1 cellular context compared by ENCODE assay signal in genomic region chr19:35204799-35205732, GRCh38.
TF ChIP-seq lines count a peak whose summit lies in the region.

No MANE protein-coding gene starts in this region.

TF ChIP-seq in K562, 482 proteins besides CTCF, POLR2A, EP300 and RAD21 (continued from another document and continues in another):
- TF ChIP-seq CHD1 (IDR thresholded peaks at IDR 0.05; ENCODE audit: low read length) = peak; percentile 20
- peak; percentile 89 for TF ChIP-seq VEZF1 (CRISPR knock-in tag; IDR thresholded peaks at IDR 0.05)
- TF ChIP-seq KLF1 (tag; IDR thresholded peaks at IDR 0.05) = peak; percentile 78
- 0 out of 2 replicates have a peak, but pooled peaks have one; percentile 39 for TF ChIP-seq FOXP1 (CRISPR knock-in tag; IDR thresholded peaks at IDR 0.05)
- peak; percentile 73; the same call in 1 of the 2 replicates for TF ChIP-seq TRIM28 (IDR thresholded peaks at IDR 0.05)
- TF ChIP-seq NR2C2 (CRISPR knock-in tag; IDR thresholded peaks at IDR 0.05) = peak; percentile 21; the same call in 1 of the 2 replicates
- peak; percentile 80 for TF ChIP-seq NR2C2 (tag; IDR thresholded peaks at IDR 0.05)
- TF ChIP-seq MEIS2 (IDR thresholded peaks at IDR 0.05; ENCODE audit: partially characterized antibody) = no peak
- no peak for TF ChIP-seq ZNF407 (IDR thresholded peaks at IDR 0.05; ENCODE audit: low read depth)
- peak; percentile 64 for TF ChIP-seq ZEB2 (IDR thresholded peaks at IDR 0.05)
- TF ChIP-seq RFX7 (CRISPR knock-in tag; IDR thresholded peaks at IDR 0.05) = peak; percentile 83; the same call in 1 of the 2 replicates
- peak; percentile 99 for TF ChIP-seq ZNF583 (CRISPR knock-in tag; IDR thresholded peaks at IDR 0.05)
- TF ChIP-seq CBX2 (IDR thresholded peaks at IDR 0.05; ENCODE audit: insufficient read depth, low read length, poor library complexity, severe bottlenecking) = no peak
- TF ChIP-seq CBFA2T3 (IDR thresholded peaks at IDR 0.05) = no peak; the same call in 1 of the 2 replicates
- TF ChIP-seq RB1 (IDR thresholded peaks at IDR 0.05; ENCODE audit: low read depth) = no peak
- peak in 1 of 2 experiments; percentile 85; a peak in 2 of 4 replicates for TF ChIP-seq RCOR1 (IDR thresholded peaks at IDR 0.05; ENCODE audit: borderline replicate concordance in 1 of 2, low read depth in 2 of 2, low read length in 2 of 2)
- no peak for TF ChIP-seq SLC30A9 (CRISPR knock-in tag; IDR thresholded peaks at IDR 0.05)
- peak; percentile 99 for TF ChIP-seq SMARCA5 (IDR thresholded peaks at IDR 0.05)
- no peak for TF ChIP-seq LCOR (CRISPR knock-in tag; IDR thresholded peaks at IDR 0.05)
- TF ChIP-seq, protein P1, sequence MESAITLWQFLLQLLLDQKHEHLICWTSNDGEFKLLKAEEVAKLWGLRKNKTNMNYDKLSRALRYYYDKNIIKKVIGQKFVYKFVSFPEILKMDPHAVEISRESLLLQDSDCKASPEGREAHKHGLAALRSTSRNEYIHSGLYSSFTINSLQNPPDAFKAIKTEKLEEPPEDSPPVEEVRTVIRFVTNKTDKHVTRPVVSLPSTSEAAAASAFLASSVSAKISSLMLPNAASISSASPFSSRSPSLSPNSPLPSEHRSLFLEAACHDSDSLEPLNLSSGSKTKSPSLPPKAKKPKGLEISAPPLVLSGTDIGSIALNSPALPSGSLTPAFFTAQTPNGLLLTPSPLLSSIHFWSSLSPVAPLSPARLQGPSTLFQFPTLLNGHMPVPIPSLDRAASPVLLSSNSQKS (CRISPR knock-in tag; IDR thresholded peaks at IDR 0.05) = peak; percentile 84
- 0 out of 2 replicates have a peak, but pooled peaks have one; percentile 29 for TF ChIP-seq ZBED1 (IDR thresholded peaks at IDR 0.05)
- TF ChIP-seq USF1 (CRISPR knock-in tag; IDR thresholded peaks at IDR 0.05) = peak; percentile 36; the same call in 1 of the 2 replicates
- TF ChIP-seq ZNF668 (CRISPR knock-in tag; IDR thresholded peaks at IDR 0.05) = peak; percentile 97
- 0 out of 2 replicates have a peak, but pooled peaks have one; percentile 40 for TF ChIP-seq GABPB1 (CRISPR knock-in tag; IDR thresholded peaks at IDR 0.05)
- TF ChIP-seq, protein P2, sequence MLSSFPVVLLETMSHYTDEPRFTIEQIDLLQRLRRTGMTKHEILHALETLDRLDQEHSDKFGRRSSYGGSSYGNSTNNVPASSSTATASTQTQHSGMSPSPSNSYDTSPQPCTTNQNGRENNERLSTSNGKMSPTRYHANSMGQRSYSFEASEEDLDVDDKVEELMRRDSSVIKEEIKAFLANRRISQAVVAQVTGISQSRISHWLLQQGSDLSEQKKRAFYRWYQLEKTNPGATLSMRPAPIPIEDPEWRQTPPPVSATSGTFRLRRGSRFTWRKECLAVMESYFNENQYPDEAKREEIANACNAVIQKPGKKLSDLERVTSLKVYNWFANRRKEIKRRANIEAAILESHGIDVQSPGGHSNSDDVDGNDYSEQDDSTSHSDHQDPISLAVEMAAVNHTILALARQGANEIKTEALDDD (IDR thresholded peaks at IDR 0.05) = 0 out of 2 replicates have a peak, but pooled peaks have one; percentile 15
- TF ChIP-seq NR4A1 (CRISPR knock-in tag; IDR thresholded peaks at IDR 0.05) = peak; percentile 98; the same call in 1 of the 2 replicates
- TF ChIP-seq NR4A1 (tag; IDR thresholded peaks at IDR 0.05) = peak; percentile 99
- TF ChIP-seq ASH1L (IDR thresholded peaks at IDR 0.05; ENCODE audit: borderline replicate concordance, low read depth, partially characterized antibody) = peak; percentile 14
- TF ChIP-seq, protein P3, sequence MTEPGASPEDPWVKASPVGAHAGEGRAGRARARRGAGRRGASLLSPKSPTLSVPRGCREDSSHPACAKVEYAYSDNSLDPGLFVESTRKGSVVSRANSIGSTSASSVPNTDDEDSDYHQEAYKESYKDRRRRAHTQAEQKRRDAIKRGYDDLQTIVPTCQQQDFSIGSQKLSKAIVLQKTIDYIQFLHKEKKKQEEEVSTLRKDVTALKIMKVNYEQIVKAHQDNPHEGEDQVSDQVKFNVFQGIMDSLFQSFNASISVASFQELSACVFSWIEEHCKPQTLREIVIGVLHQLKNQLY (CRISPR knock-in tag; conservative IDR thresholded peaks at IDR 0.05) = no peak
- TF ChIP-seq ARNT (IDR thresholded peaks at IDR 0.05) = no peak
- peak; percentile 23; the same call in 1 of the 2 replicates for TF ChIP-seq ZNF507 (tag; conservative IDR thresholded peaks at IDR 0.05)
- no peak for TF ChIP-seq KLF16 (IDR thresholded peaks at IDR 0.05)
- TF ChIP-seq DIDO1 (tag; IDR thresholded peaks at IDR 0.05; ENCODE audit: low read depth) = peak; percentile 86; the same call in 1 of the 2 replicates
- no peak for TF ChIP-seq NRF1 (conservative IDR thresholded peaks at IDR 0.05 in 1 of 2, IDR thresholded peaks at IDR 0.05 in 1 of 2)
- peak; percentile 94; the same call in 1 of the 2 replicates for TF ChIP-seq HOMEZ (CRISPR knock-in tag; IDR thresholded peaks at IDR 0.05)
- 0 out of 2 replicates have a peak, but pooled peaks have one; percentile 38 for TF ChIP-seq MTA2 (IDR thresholded peaks at IDR 0.05; ENCODE audit: low read depth)
- peak; percentile 94 for TF ChIP-seq TCF15 (CRISPR knock-in tag; IDR thresholded peaks at IDR 0.05)
- TF ChIP-seq ZNF707 (CRISPR knock-in tag; conservative IDR thresholded peaks at IDR 0.05) = peak; percentile 71; the same call in 1 of the 2 replicates
- TF ChIP-seq PHB2 (IDR thresholded peaks at IDR 0.05; ENCODE audit: low read depth) = no peak
- TF ChIP-seq, protein P4, sequence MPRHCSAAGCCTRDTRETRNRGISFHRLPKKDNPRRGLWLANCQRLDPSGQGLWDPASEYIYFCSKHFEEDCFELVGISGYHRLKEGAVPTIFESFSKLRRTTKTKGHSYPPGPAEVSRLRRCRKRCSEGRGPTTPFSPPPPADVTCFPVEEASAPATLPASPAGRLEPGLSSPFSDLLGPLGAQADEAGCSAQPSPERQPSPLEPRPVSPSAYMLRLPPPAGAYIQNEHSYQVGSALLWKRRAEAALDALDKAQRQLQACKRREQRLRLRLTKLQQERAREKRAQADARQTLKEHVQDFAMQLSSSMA (CRISPR knock-in tag; IDR thresholded peaks at IDR 0.05) = peak; percentile 90; the same call in 1 of the 2 replicates
- no peak; the same call in 1 of the 2 replicates for TF ChIP-seq MYBL2 (IDR thresholded peaks at IDR 0.05; ENCODE audit: low read depth)
- no peak for TF ChIP-seq MYBL2 (CRISPR knock-in tag; IDR thresholded peaks at IDR 0.05; ENCODE audit: borderline replicate concordance)
- TF ChIP-seq MXD1 (CRISPR knock-in tag; IDR thresholded peaks at IDR 0.05; ENCODE audit: borderline replicate concordance, poor library complexity, severe bottlenecking) = peak; percentile 25
- peak; percentile 66; the same call in 1 of the 2 replicates for TF ChIP-seq NFE2L1 (tag; IDR thresholded peaks at IDR 0.05; ENCODE audit: borderline replicate concordance, low read depth)
- no peak for TF ChIP-seq ZNF217 (CRISPR knock-in tag; IDR thresholded peaks at IDR 0.05)
- peak; percentile 94 for TF ChIP-seq ZNF41 (CRISPR knock-in tag; conservative IDR thresholded peaks at IDR 0.05)
- TF ChIP-seq SMC3 (conservative IDR thresholded peaks at IDR 0.05; ENCODE audit: insufficient read depth, low read depth, low read length) = no peak
- no peak for TF ChIP-seq SAP30 (IDR thresholded peaks at IDR 0.05; ENCODE audit: borderline replicate concordance, insufficient read depth, low read depth, low read length, poor library complexity, severe bottlenecking)
- TF ChIP-seq SREBF1 (IDR thresholded peaks at IDR 0.05; ENCODE audit: borderline replicate concordance, low read depth, low read length) = no peak
- no peak for TF ChIP-seq RBFOX2 (IDR thresholded peaks at IDR 0.05; ENCODE audit: low read depth, low read length)
- no peak for TF ChIP-seq CBFA2T2 (conservative IDR thresholded peaks at IDR 0.05)
- TF ChIP-seq BRD4 (IDR thresholded peaks at IDR 0.05) = no peak
- TF ChIP-seq ZNF384 (IDR thresholded peaks at IDR 0.05; ENCODE audit: low read depth, low read length) = no peak
